10 cellular contexts compared by ENCODE assay signal in genomic region chr7:3194501-3195141, GRCh38.
A peak's percentile ranks its signal among the peaks of the same experiment; 100 is the strongest.
DNase-seq lines count a peak whose midpoint lies in the region; ATAC-seq, FAIRE-seq and TF ChIP-seq lines count a peak whose summit lies in the region.
"Had no signal": no experiment of that assay in that cellular context is flagged by ENCODE, and none has a peak within 500 bp of the region (broad histone marks: within the 10 kb centered on the region; RNA-seq: fewer than 3 reads in every experiment).

No MANE protein-coding gene starts in this region.

- intact Hi-C loops in adrenal gland (cut with DNase I) = no loop called here

- peak overlapping the region; percentile 89 for H3K27ac Mint-ChIP-seq in osteocyte (ENCODE audit: unreplicated experiment)

- H3K27me3 Mint-ChIP-seq in osteocyte (ENCODE audit: unreplicated experiment) = no peaks in the 10 kb centered on the region

- no peak overlapping the region for H3K4me3 ChIP-seq in adrenal gland

- 46 to 56% (median 54%) methylated on average over 7 of the region's 7 CpGs for WGBS in adrenal gland, 4 donors

- no peaks in the 10 kb centered on the region for H3K36me3 ChIP-seq in adrenal gland (replicated peaks in 1 of 2)
- H3K36me3 ChIP-seq: neutrophil had no signal

- H3K4me1 ChIP-seq in foreskin keratinocyte (no peaks in the 10 kb centered on the region), adrenal gland (replicated peaks in 1 of 2) (no peaks in the 10 kb centered on the region)

- DNase-seq in H54 (ENCODE audit: insufficient read length, low spot score) (peak; percentile 93), RCC 7860 (ENCODE audit: low spot score) (peak; percentile 99), foreskin keratinocyte (peak; percentile 13 to 25), osteocyte (ENCODE audit: extremely low spot score, unreplicated experiment) (no peak), GM13976 (ENCODE audit: low spot score) (no peak), adrenal gland (no peak), NCI-H345 (lab: John Stamatoyannopoulos, UW) (no peak), T-helper 9 cell (no peak)
- DNase-seq: effector memory CD8-positive, alpha-beta T cell had no signal

- FAIRE-seq in H54 (lab: Jason Lieb, UNC) (peak; percentile 43), RCC 7860 (lab: Jason Lieb, UNC) (peak; percentile 99)

- no peak overlapping the region for H3K27ac ChIP-seq in foreskin keratinocyte
- no peak overlapping the region for H3K27ac ChIP-seq in adrenal gland
- H3K27ac ChIP-seq: neutrophil had no signal

- peaks cover 26% of the 10 kb centered on the region for H3K4me1 Mint-ChIP-seq in osteocyte (ENCODE audit: unreplicated experiment)

- H3K27me3 ChIP-seq in foreskin keratinocyte (no peaks in the 10 kb centered on the region), adrenal gland (no peaks in the 10 kb centered on the region)
- H3K27me3 ChIP-seq: neutrophil had no signal

- TF ChIP-seq POLR2A in H54 (IDR thresholded peaks at IDR 0.05; ENCODE audit: low read depth, low read length) (0 out of 2 replicates have a peak, but pooled peaks have one; percentile 14), adrenal gland (IDR thresholded peaks at IDR 0.05) (no peak)

- TF ChIP-seq CTCF in foreskin keratinocyte (conservative IDR thresholded peaks at IDR 0.05) (no peak), osteocyte (IDR thresholded peaks at IDR 0.05) (peak; percentile 48), GM13976 (IDR thresholded peaks at IDR 0.05; ENCODE audit: borderline replicate concordance, control extremely low read depth, extremely low read depth, insufficient read depth, missing control alignments) (no peak), adrenal gland (IDR thresholded peaks at IDR 0.05) (no peak)

- H3K4me3 Mint-ChIP-seq in osteocyte (ENCODE audit: unreplicated experiment) = no peak overlapping the region
- H3K4me3 Mint-ChIP-seq: effector memory CD8-positive, alpha-beta T cell had no signal

- peaks cover 3% of the 10 kb centered on the region for H3K9me3 Mint-ChIP-seq in osteocyte (ENCODE audit: unreplicated experiment)
- H3K9me3 Mint-ChIP-seq: effector memory CD8-positive, alpha-beta T cell had no signal

- H3K9me3 ChIP-seq in adrenal gland (replicated peaks in 1 of 3) = no peaks in the 10 kb centered on the region
- H3K9me3 ChIP-seq: neutrophil had no signal

- in situ Hi-C loops in GM13976 (cut with MboI; ENCODE audit: low sequenced_read_pairs, unreplicated experiment) = no loop called here

- ATAC-seq in foreskin keratinocyte = no peak
- ATAC-seq: effector memory CD8-positive, alpha-beta T cell had no signal

- no peaks in the 10 kb centered on the region for H3K36me3 Mint-ChIP-seq in osteocyte (ENCODE audit: unreplicated experiment)

Comparison
In these comparisons a context has a peak if more than half of its experiments do, and no peak if none do; other contexts are left out.
1. DNase-seq: peak in H54 (single experiment), RCC 7860 (single experiment) and foreskin keratinocyte (2 of 2); none in osteocyte (single experiment), GM13976 (single experiment), adrenal gland (0 of 7), NCI-H345 (single experiment) and T-helper 9 cell (single experiment).